ENCODE assay signal across 24 cellular contexts in genomic region chr9:85871008-85871407, GRCh38.
DNase-seq lines count a peak whose midpoint lies in the region; ATAC-seq and TF ChIP-seq lines count a peak whose summit lies in the region.
"Had no signal": no experiment of that assay in that cellular context is flagged by ENCODE, and none has a peak within 500 bp of the region (broad histone marks: within the 10 kb centered on the region; RNA-seq: fewer than 3 reads in every experiment).

No MANE protein-coding gene starts in this region.

- H3K4me3 ChIP-seq in A673 (ENCODE audit: low read depth, low read length, poor library complexity, severe bottlenecking), result no peak overlapping the region

- H3K27ac Mint-ChIP-seq in central memory CD8-positive, alpha-beta T cell (ENCODE audit: low read depth), result no peak overlapping the region
- H3K27ac Mint-ChIP-seq: CD14-positive monocyte had no signal

- no TSS peak for BruUV-seq in A673 (replicated peaks; lab: Mats Ljungman, UMichigan)

- H3K4me3 Mint-ChIP-seq in central memory CD8-positive, alpha-beta T cell, result no peak overlapping the region
- H3K4me3 Mint-ChIP-seq: CD14-positive monocyte had no signal

- peak; percentile 64 for ATAC-seq in central memory CD8-positive, alpha-beta T cell (replicated peaks; ENCODE audit: extremely low read depth, poor library complexity, severe bottlenecking)
- ATAC-seq: HCT116, Panc1 had no signal

- intact Hi-C loops in A673 (cut with micrococcal nuclease; ENCODE audit: unreplicated experiment), result no loop called here

- POLR2A ChIA-PET in A673 (lab: Charles Lee; ENCODE audit: low non-redundant PET), result no interaction called here

- H3K27me3 Mint-ChIP-seq in central memory CD8-positive, alpha-beta T cell, result no peaks in the 10 kb centered on the region

- H3K4me1 ChIP-seq in A673 (ENCODE audit: insufficient read depth, low read length, poor library complexity, severe bottlenecking), result peaks cover 24% of the 10 kb centered on the region
- H3K4me1 ChIP-seq: BE2C had no signal

- H3K27me3 ChIP-seq in A673 (replicated peaks; ENCODE audit: insufficient read depth, low read depth, low read length, poor library complexity), result no peaks in the 10 kb centered on the region
- H3K27me3 ChIP-seq: BE2C had no signal

- H3K36me3 Mint-ChIP-seq in central memory CD8-positive, alpha-beta T cell (ENCODE audit: insufficient read depth), result no peaks in the 10 kb centered on the region
- H3K36me3 Mint-ChIP-seq: CD14-positive monocyte had no signal

- no peaks in the 10 kb centered on the region for H3K9me3 Mint-ChIP-seq in central memory CD8-positive, alpha-beta T cell

- DNase-seq in DMS 273 (lab: John Stamatoyannopoulos, UW; ENCODE audit: unreplicated experiment) (peak; percentile 46), DMS 273 treated with DMSO at 0.1 percent for 48 hours (lab: John Stamatoyannopoulos, UW) (no peak), A673 (ENCODE audit: low spot score) (peak; percentile 17), NCI-H146 treated with DMSO at 0.1 percent for 48 hours (lab: John Stamatoyannopoulos, UW; ENCODE audit: unreplicated experiment) (peak; percentile 4), OCI-M1 (lab: John Stamatoyannopoulos, UW) (no peak), NCI-H446 treated with DMSO at 0.1 percent for 48 hours (lab: John Stamatoyannopoulos, UW) (no peak)
- no peak for DNase-seq in central memory CD8-positive, alpha-beta T cell (ENCODE audit: low spot score in 2 of 2)
- DNase-seq in stimulated activated CD4-positive, alpha-beta T cell treated with anti-CD3 and anti-CD28 coated beads, Interleukin-2, amount 100 ng/mL, for 48 hours, result no peak
- DNase-seq: ACHN, BE2C, Karpas-422, NCI-H1092, NCI-H1417 treated with DMSO at 0.1 percent for 48 hours, NCI-H1930, NCI-H2227 treated with DMSO at 0.1 percent for 48 hours, NCI-H510A, NCI-H82, SHP77, T-helper 1 cell had no signal

- no peak overlapping the region for H3K27ac ChIP-seq in A673 (ENCODE audit: low read depth, low read length, poor library complexity, severe bottlenecking)
- H3K27ac ChIP-seq: 22Rv1, RWPE1 had no signal

- peaks cover 33% of the 10 kb centered on the region for H3K4me1 Mint-ChIP-seq in central memory CD8-positive, alpha-beta T cell

- no peaks in the 10 kb centered on the region for H3K36me3 ChIP-seq in A673 (ENCODE audit: insufficient read depth, low read length, poor library complexity, severe bottlenecking)
- H3K36me3 ChIP-seq: BE2C had no signal

- CTCF ChIA-PET in A673 (lab: Charles Lee), result interaction anchor here (0.6 kb wide), 1 partner anchor 157 kb away, joined by 4 read pairs; no protein-coding TSS in a partner anchor

- no peaks in the 10 kb centered on the region for H3K9me3 ChIP-seq in A673 (ENCODE audit: low read depth, low read length, poor library complexity, severe bottlenecking)
- H3K9me3 ChIP-seq: BE2C had no signal

- TF ChIP-seq CTCF in A673 (conservative IDR thresholded peaks at IDR 0.05; ENCODE audit: low read depth, low read length), result no peak

Comparison
In these comparisons a context has a peak if more than half of its experiments do, and no peak if none do; other contexts are left out.
1. DNase-seq: peak in DMS 273 (single experiment), A673 (single experiment) and NCI-H146 treated with DMSO at 0.1 percent for 48 hours (single experiment); none in DMS 273 treated with DMSO at 0.1 percent for 48 hours (single experiment), central memory CD8-positive, alpha-beta T cell (0 of 2), stimulated activated CD4-positive, alpha-beta T cell treated with anti-CD3 and anti-CD28 coated beads, Interleukin-2, amount 100 ng/mL, for 48 hours (0 of 2), OCI-M1 (single experiment) and NCI-H446 treated with DMSO at 0.1 percent for 48 hours (single experiment).